1 cellular context compared by ENCODE assay signal in the genomic region with DNA sequence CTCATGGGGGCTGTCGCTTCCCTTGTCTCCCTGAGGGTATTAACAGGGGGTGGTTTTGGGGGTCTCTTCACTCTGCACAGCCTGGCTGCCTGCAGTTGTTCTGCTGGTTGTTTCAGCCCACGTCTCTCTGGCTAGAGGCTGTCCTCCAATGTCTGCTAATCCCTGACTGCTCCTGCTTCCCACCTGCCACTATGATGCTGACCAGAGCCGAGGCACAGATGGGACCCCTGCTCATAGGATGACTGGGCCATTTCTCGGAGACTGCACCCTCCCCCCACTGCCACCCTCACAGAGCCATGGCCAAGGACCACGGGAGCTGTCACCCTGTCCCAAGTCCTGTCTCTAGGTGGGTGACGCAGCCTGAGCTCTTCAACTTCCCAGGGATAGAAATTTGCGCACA.
TF ChIP-seq lines count a peak whose summit lies in the region.

No MANE protein-coding gene starts in this region.

TF ChIP-seq in WTC11, 78 proteins besides CTCF, POLR2A, EP300 and RAD21 (continued from another document):
- TF ChIP-seq E2F1 (CRISPR knock-in tag; IDR thresholded peaks at IDR 0.05) (no peak), ZNF532 (CRISPR knock-in tag; IDR thresholded peaks at IDR 0.05; ENCODE audit: borderline replicate concordance) (no peak), ARID4B (CRISPR knock-in tag; IDR thresholded peaks at IDR 0.05; ENCODE audit: borderline replicate concordance) (no peak), ZNF512 (CRISPR knock-in tag; IDR thresholded peaks at IDR 0.05; ENCODE audit: borderline replicate concordance) (no peak), NR3C1 (CRISPR knock-in tag; conservative IDR thresholded peaks at IDR 0.05; ENCODE audit: low read depth) (no peak), ZNF317 (CRISPR knock-in tag; IDR thresholded peaks at IDR 0.05; ENCODE audit: borderline replicate concordance, low read depth) (no peak), TEAD4 (CRISPR knock-in tag; IDR thresholded peaks at IDR 0.05) (no peak), ZNF121 (CRISPR knock-in tag; IDR thresholded peaks at IDR 0.05) (no peak)
- TF ChIP-seq, protein P1, sequence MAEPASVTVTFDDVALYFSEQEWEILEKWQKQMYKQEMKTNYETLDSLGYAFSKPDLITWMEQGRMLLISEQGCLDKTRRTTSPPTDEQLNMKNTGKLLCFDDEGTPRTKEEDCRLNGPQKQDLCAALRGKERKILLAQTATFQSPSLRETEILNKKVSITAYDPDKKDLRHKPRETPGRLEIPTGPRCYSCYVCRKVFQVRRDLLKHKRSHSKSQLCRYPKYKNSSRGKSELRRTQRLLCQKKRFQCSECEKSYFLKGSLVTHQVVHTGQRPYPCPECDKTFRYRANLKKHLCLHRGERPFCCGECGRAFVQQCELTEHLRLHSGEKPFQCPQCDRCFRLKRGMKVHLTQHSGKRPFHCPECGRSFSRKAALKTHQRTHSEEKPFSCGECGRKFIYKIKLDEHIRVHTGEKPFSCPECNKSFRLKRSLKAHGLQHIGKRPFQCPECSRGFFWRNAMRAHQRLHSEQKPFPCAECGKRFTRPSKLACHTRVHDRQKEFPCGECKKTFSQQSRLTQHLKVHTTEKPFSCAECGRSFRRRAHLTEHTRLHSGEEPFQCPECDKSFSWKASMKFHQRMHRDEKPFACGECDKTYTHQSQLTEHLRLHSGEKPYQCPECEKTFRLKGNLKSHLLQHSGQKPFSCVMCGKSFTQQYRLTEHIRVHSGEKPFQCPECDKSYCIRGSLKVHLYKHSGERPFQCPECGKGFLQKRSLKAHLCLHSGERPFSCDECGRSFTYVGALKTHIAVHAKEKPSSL (CRISPR knock-in tag; conservative IDR thresholded peaks at IDR 0.05): no peak
- TF ChIP-seq, protein P2, sequence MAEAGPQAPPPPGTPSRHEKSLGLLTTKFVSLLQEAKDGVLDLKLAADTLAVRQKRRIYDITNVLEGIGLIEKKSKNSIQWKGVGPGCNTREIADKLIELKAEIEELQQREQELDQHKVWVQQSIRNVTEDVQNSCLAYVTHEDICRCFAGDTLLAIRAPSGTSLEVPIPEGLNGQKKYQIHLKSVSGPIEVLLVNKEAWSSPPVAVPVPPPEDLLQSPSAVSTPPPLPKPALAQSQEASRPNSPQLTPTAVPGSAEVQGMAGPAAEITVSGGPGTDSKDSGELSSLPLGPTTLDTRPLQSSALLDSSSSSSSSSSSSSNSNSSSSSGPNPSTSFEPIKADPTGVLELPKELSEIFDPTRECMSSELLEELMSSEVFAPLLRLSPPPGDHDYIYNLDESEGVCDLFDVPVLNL (CRISPR knock-in tag; IDR thresholded peaks at IDR 0.05; ENCODE audit: borderline replicate concordance, low read depth): no peak
